Comparison of ENCODE assay signal across 19 cellular contexts in genomic region chr2:133197156-133197555, GRCh38.
"Had no signal": no experiment of that assay in that cellular context is flagged by ENCODE, and none has a peak within 500 bp of the region (broad histone marks: within the 10 kb centered on the region; RNA-seq: fewer than 3 reads in every experiment).

No MANE protein-coding gene starts in this region.

- H3K9me3 ChIP-seq: gastrocnemius medialis, right atrium auricular region, sigmoid colon, testis, tibial artery had no signal

- H3K4me1 ChIP-seq: gastrocnemius medialis, neural progenitor cell, parathyroid adenoma, right atrium auricular region, sigmoid colon, testis, tibial artery had no signal

- H3K27ac ChIP-seq: coronary artery, gastrocnemius medialis, neural progenitor cell, parathyroid adenoma, right atrium auricular region, sigmoid colon, testis, tibial artery had no signal

- H3K9ac ChIP-seq: neural progenitor cell, parathyroid adenoma had no signal

- H3K4me2 ChIP-seq: neural progenitor cell had no signal

- H2AFZ ChIP-seq: neural progenitor cell, parathyroid adenoma had no signal

- H3K27me3 ChIP-seq: gastrocnemius medialis, neural progenitor cell, right atrium auricular region, sigmoid colon, testis, tibial artery had no signal

- H3K79me2 ChIP-seq: parathyroid adenoma had no signal

- DNase-seq: dermis blood vessel endothelial cell; effector memory CD4-positive, alpha-beta T cell; gastrocnemius medialis; head of caudate nucleus; kidney; mesendoderm; midbrain; naive thymus-derived CD4-positive, alpha-beta T cell; sigmoid colon; stimulated activated CD4-positive, alpha-beta T cell treated with anti-CD3 and anti-CD28 coated beads, Interleukin-4, amount 100 ng/mL, for 4 hours; stimulated activated naive CD8-positive, alpha-beta T cell treated with anti-CD3 and anti-CD28 coated beads, Interleukin-15, Interleukin-2, amounts not matched to agents 100 U/mL and 50 U/mL, for 24 hours; substantia nigra; testis; tibial artery had no signal

- H3K4me3 ChIP-seq: coronary artery, gastrocnemius medialis, lung, neural progenitor cell, right atrium auricular region, sigmoid colon, testis, tibial artery had no signal

- H3K36me3 ChIP-seq: gastrocnemius medialis, neural progenitor cell, right atrium auricular region, sigmoid colon, tibial artery had no signal
